ENCODE assay signal across 8 cellular contexts in genomic region chr1:77900687-77901293, GRCh38. TPM values are rescaled to one million over a fixed set of nuclear protein-coding genes. Genes with fewer than 3 reads are reported as not detected.
DNase-seq lines count a peak whose midpoint lies in the region; ATAC-seq and TF ChIP-seq lines count a peak whose summit lies in the region.

No MANE protein-coding gene starts in this region.

- DNase-seq in AG08395 (ENCODE audit: low spot score) (peak; percentile 53), NCI-H2107 (lab: John Stamatoyannopoulos, UW) (peak; percentile 42), right atrium auricular region (ENCODE audit: low spot score) (peak; percentile 58), skeletal muscle cell (ENCODE audit: low read depth) (peak; percentile 26), KG1 (lab: John Stamatoyannopoulos, UW) (no peak)
- DNase-seq in activated naive CD8-positive, alpha-beta T cell treated with anti-CD3 and anti-CD28 coated beads for 36 hours, result peak; percentile 10

- H3K9me3 Mint-ChIP-seq in activated naive CD8-positive, alpha-beta T cell treated with anti-CD3 and anti-CD28 coated beads for 36 hours, result no peaks in the 10 kb centered on the region

- H3K27ac ChIP-seq in right atrium auricular region, result peak overlapping the region; percentile 12 to 43

- peaks cover 23% of the 10 kb centered on the region for H3K36me3 ChIP-seq in right atrium auricular region

- no peak overlapping the region for H3K27ac Mint-ChIP-seq in activated naive CD8-positive, alpha-beta T cell treated with anti-CD3 and anti-CD28 coated beads for 36 hours

- no peak overlapping the region for H3K4me3 Mint-ChIP-seq in activated naive CD8-positive, alpha-beta T cell treated with anti-CD3 and anti-CD28 coated beads for 36 hours

- H3K27me3 Mint-ChIP-seq in activated naive CD8-positive, alpha-beta T cell treated with anti-CD3 and anti-CD28 coated beads for 36 hours, result no peaks in the 10 kb centered on the region

- H3K4me3 ChIP-seq in right atrium auricular region (peak overlapping the region; percentile 6 to 15), skeletal muscle cell (ENCODE audit: low read depth, low read length) (no peak overlapping the region)

- H3K36me3 Mint-ChIP-seq in activated naive CD8-positive, alpha-beta T cell treated with anti-CD3 and anti-CD28 coated beads for 36 hours, result no peaks in the 10 kb centered on the region

- no peaks in the 10 kb centered on the region for H3K4me1 Mint-ChIP-seq in activated naive CD8-positive, alpha-beta T cell treated with anti-CD3 and anti-CD28 coated beads for 36 hours

- H3K4me1 ChIP-seq in right atrium auricular region, result peaks cover 0 to 6% of the 10 kb centered on the region in 2 donors

- ATAC-seq in HG03439 (IDR thresholded peaks at IDR 0.05; ENCODE audit: unreplicated experiment), result no peak

- H3K27me3 ChIP-seq in right atrium auricular region, result no peaks in the 10 kb centered on the region

- TF ChIP-seq CTCF in GM12874 (IDR thresholded peaks at IDR 0.05; ENCODE audit: insufficient read depth, low read depth, low read length) (peak; percentile 53), right atrium auricular region (IDR thresholded peaks at IDR 0.05) (peak; percentile 22 to 74)

- H3K9me3 ChIP-seq in right atrium auricular region, result no peaks in the 10 kb centered on the region

RNA-seq across cellular contexts. Expression of gene NEXN, which starts 12.4 kb away (rescaled TPM):
- 1 to 10 TPM; 2.5 to 2.6 TPM for total RNA-seq in activated naive CD8-positive, alpha-beta T cell treated with anti-CD3 and anti-CD28 coated beads for 36 hours
- total RNA-seq in right atrium auricular region, result 100 to 1,000 TPM; 269 to 295 TPM

Comparison
In these comparisons a context has a peak if more than half of its experiments do, and no peak if none do; other contexts are left out.
1. RNA of gene NEXN, which starts 12.4 kb away (total RNA-seq): 269 to 295 TPM in right atrium auricular region; 2.5 to 2.6 TPM in activated naive CD8-positive, alpha-beta T cell treated with anti-CD3 and anti-CD28 coated beads for 36 hours; every median in the first group is over 10 times any median in the second.